In genomic region chr6:100228437-100229424, GRCh38 we compare ENCODE assay signal across 1 cellular context.
TF ChIP-seq lines count a peak whose summit lies in the region.

No MANE protein-coding gene starts in this region.

TF ChIP-seq in K562, 482 proteins besides CTCF, POLR2A, EP300 and RAD21 (continued from another document and continues in another):
- TF ChIP-seq ZBTB40 (IDR thresholded peaks at IDR 0.05) (peak; percentile 16; the same call in 1 of the 2 replicates), ZBTB40 (CRISPR knock-in tag; IDR thresholded peaks at IDR 0.05) (no peak), POLR2H (tag; IDR thresholded peaks at IDR 0.05; ENCODE audit: low read depth) (peak; percentile 44; the same call in 1 of the 2 replicates), CBX5 (IDR thresholded peaks at IDR 0.05; ENCODE audit: borderline replicate concordance, low read depth) (peak; percentile 54; the same call in 1 of the 2 replicates), ZNF212 (CRISPR knock-in tag; IDR thresholded peaks at IDR 0.05) (0 out of 2 replicates have a peak, but pooled peaks have one; percentile 32), TFAP4 (CRISPR knock-in tag; IDR thresholded peaks at IDR 0.05; ENCODE audit: borderline replicate concordance) (peak; percentile 89), ETS2 (tag; IDR thresholded peaks at IDR 0.05; ENCODE audit: borderline replicate concordance, poor library complexity, severe bottlenecking) (no peak), ZSCAN29 (IDR thresholded peaks at IDR 0.05) (no peak), RBFOX2 (IDR thresholded peaks at IDR 0.05; ENCODE audit: low read depth, low read length) (peak; percentile 85), CREB1 (IDR thresholded peaks at IDR 0.05) (peak; percentile 37; the same call in 1 of the 2 replicates), CREB1 (CRISPR knock-in tag; IDR thresholded peaks at IDR 0.05) (no peak), ETV1 (tag; conservative IDR thresholded peaks at IDR 0.05; ENCODE audit: low read depth) (0 out of 2 replicates have a peak, but pooled peaks have one; percentile 14), KLF1 (tag; IDR thresholded peaks at IDR 0.05) (no peak), ATF1 (CRISPR knock-in tag; IDR thresholded peaks at IDR 0.05) (no peak), ATF1 (tag; IDR thresholded peaks at IDR 0.05) (peak; percentile 42; the same call in 1 of the 2 replicates), ZNF146 (CRISPR knock-in tag; IDR thresholded peaks at IDR 0.05; ENCODE audit: unreplicated experiment) (no peak), UBTF (IDR thresholded peaks at IDR 0.05; ENCODE audit: borderline replicate concordance in 1 of 2, low read depth in 2 of 2, low read length in 2 of 2) (peak; percentile 98 to 99), RBM15 (IDR thresholded peaks at IDR 0.05; ENCODE audit: insufficient read depth, low read length) (no peak), ESRRB (CRISPR knock-in tag; IDR thresholded peaks at IDR 0.05; ENCODE audit: borderline replicate concordance) (no peak), ZNF143 (CRISPR knock-in tag; IDR thresholded peaks at IDR 0.05) (no peak), CBX8 (IDR thresholded peaks at IDR 0.05; ENCODE audit: borderline replicate concordance, extremely low read depth, low read depth, low read length, poor library complexity, severe bottlenecking) (no peak), ZNF311 (CRISPR knock-in tag; IDR thresholded peaks at IDR 0.05) (no peak), SMAD1 (IDR thresholded peaks at IDR 0.05; ENCODE audit: low read depth, low read length, partially characterized antibody) (no peak), KLF16 (IDR thresholded peaks at IDR 0.05) (peak; percentile 85), PBX2 (CRISPR knock-in tag; IDR thresholded peaks at IDR 0.05; ENCODE audit: low read depth) (peak; percentile 85), PBX2 (tag; conservative IDR thresholded peaks at IDR 0.05; ENCODE audit: low read depth) (peak; percentile 86), CREM (IDR thresholded peaks at IDR 0.05; ENCODE audit: low read depth) (peak; percentile 45), RBM25 (IDR thresholded peaks at IDR 0.05; ENCODE audit: low read depth, low read length, severe bottlenecking) (peak; percentile 25), ZNF75A (CRISPR knock-in tag; IDR thresholded peaks at IDR 0.05) (no peak), RCOR1 (IDR thresholded peaks at IDR 0.05; ENCODE audit: borderline replicate concordance in 1 of 2, low read depth in 2 of 2, low read length in 2 of 2) (no peak), L3MBTL2 (IDR thresholded peaks at IDR 0.05) (peak; percentile 88), MAZ (CRISPR knock-in tag; conservative IDR thresholded peaks at IDR 0.05 in 1 of 2, IDR thresholded peaks at IDR 0.05 in 1 of 2) (peak; percentile 44 to 68; a peak in 2 of 4 replicates), HDAC2 (IDR thresholded peaks at IDR 0.05) (no peak), POLR2G (IDR thresholded peaks at IDR 0.05; ENCODE audit: low read depth, low read length) (peak; percentile 88), TAF9B (IDR thresholded peaks at IDR 0.05; ENCODE audit: partially characterized antibody) (peak; percentile 19), ZSCAN32 (CRISPR knock-in tag; IDR thresholded peaks at IDR 0.05) (no peak), ZNF668 (CRISPR knock-in tag; IDR thresholded peaks at IDR 0.05) (peak; percentile 58; the same call in 1 of the 2 replicates), ATF3 (IDR thresholded peaks at IDR 0.05) (peak; percentile 84), ATF3 (CRISPR knock-in tag; conservative IDR thresholded peaks at IDR 0.05) (no peak), HNRNPLL (IDR thresholded peaks at IDR 0.05; ENCODE audit: low read depth, low read length, poor library complexity, severe bottlenecking) (no peak), MBD2 (IDR thresholded peaks at IDR 0.05; ENCODE audit: borderline replicate concordance, low read depth) (0 out of 2 replicates have a peak, but pooled peaks have one; percentile 17), KDM5B (IDR thresholded peaks at IDR 0.05; ENCODE audit: insufficient replicate concordance, low read depth, low read length) (peak; percentile 85), ZBTB11 (CRISPR knock-in tag; IDR thresholded peaks at IDR 0.05) (peak in 1 of 3 experiments; percentile 51; a peak in 1 of 6 replicates), ZBTB1 (CRISPR knock-in tag; IDR thresholded peaks at IDR 0.05; ENCODE audit: borderline replicate concordance, low read depth) (no peak; the same call in 1 of the 2 replicates), MTA3 (IDR thresholded peaks at IDR 0.05; ENCODE audit: borderline replicate concordance) (0 out of 2 replicates have a peak, but pooled peaks have one; percentile 12)
